8 cellular contexts compared by ENCODE assay signal in the genomic region with DNA sequence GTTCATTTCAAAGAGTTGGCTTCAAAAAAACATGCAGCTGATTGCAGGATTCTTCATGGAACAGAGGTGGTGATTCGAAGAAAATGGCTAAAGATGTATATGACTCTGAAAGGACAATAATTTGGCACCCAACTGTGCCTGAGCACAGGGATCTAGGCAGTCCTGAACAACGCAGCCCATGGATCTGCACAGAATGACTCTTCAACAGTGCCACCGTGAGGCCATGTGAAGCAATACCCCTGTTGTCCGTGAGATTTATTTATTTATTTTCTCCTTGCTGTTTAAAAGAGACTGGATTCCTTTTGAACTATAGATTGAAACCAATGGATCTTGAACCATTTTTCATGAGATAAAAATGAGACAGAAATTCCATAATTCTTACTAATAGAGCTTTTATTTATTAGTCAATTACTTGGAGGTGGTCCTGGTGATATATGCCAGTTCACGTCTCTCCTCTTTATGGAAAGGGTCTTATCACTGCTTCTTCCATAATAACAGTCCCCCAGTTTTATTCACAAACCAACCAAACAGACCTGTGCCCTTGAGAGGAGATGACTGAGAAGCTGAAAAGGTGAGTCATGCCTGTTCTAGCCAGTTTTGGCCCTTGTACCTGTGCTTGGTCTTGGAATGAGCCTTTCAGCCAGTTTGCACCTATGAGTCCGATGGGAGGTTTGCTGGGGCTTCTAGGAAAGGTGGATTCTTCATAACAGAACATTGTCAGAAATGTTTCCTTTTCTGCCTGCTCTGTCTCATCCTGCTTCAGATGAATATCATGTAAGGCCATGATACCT.
A peak's percentile ranks its signal among the peaks of the same experiment; 100 is the strongest.
DNase-seq lines count a peak whose midpoint lies in the region; ATAC-seq lines count a peak whose summit lies in the region.
"Had no signal": no experiment of that assay in that cellular context is flagged by ENCODE, and none has a peak within 500 bp of the region (broad histone marks: within the 10 kb centered on the region; RNA-seq: fewer than 3 reads in every experiment).

No MANE protein-coding gene starts in this region.

- DNase-seq in EH (ENCODE audit: low read depth), result peak; percentile 31
- peak; percentile 38 for DNase-seq in HT-29 (ENCODE audit: low spot score)
- DNase-seq in SK-MEL-5 (ENCODE audit: low read depth, low spot score), result peak; percentile 47
- peak; percentile 22 for DNase-seq in left kidney (ENCODE audit: low read depth, low spot score)
- DNase-seq in effector CD8-positive, alpha-beta T cell (lab: John Stamatoyannopoulos, UW), result no peak
- DNase-seq in NOMO-1 (lab: John Stamatoyannopoulos, UW; ENCODE audit: unreplicated experiment in 2 of 2), result no peak
- DNase-seq: stimulated activated naive CD4-positive, alpha-beta T cell treated with Interleukin-2 at 50 U/mL for 16 hours had no signal

- no peak for ATAC-seq in HG03196 (IDR thresholded peaks at IDR 0.05; ENCODE audit: unreplicated experiment)

- in situ Hi-C loops in SK-MEL-5 (cut with HindIII; ENCODE audit: low pct_unique_long_range_greater_than_20kb, low sequenced_read_pairs), result no loop called here

Comparison
In these comparisons a context has a peak if more than half of its experiments do, and no peak if none do; other contexts are left out.
1. DNase-seq: peak in EH (single experiment), HT-29 (single experiment), SK-MEL-5 (single experiment) and left kidney (single experiment); none in effector CD8-positive, alpha-beta T cell (single experiment) and NOMO-1 (0 of 2).